In genomic region chr7:98211676-98212531, GRCh38 we compare ENCODE assay signal across 2 cellular contexts.
TF ChIP-seq lines count a peak whose summit lies in the region.

No MANE protein-coding gene starts in this region.

TF ChIP-seq in HCT116, 20 proteins besides CTCF, POLR2A, EP300 and RAD21:
- 0 out of 2 replicates have a peak, but pooled peaks have one; percentile 0 for TF ChIP-seq POLR2AphosphoS5 (IDR thresholded peaks at IDR 0.05; ENCODE audit: low read depth, low read length)
- no peak for TF ChIP-seq CBX3 (IDR thresholded peaks at IDR 0.05; ENCODE audit: low read depth)

TF ChIP-seq in K562, 482 proteins besides CTCF, POLR2A, EP300 and RAD21 (continues in another document):
- TF ChIP-seq WHSC1 (IDR thresholded peaks at IDR 0.05; ENCODE audit: low read length) (no peak), ZNF121 (CRISPR knock-in tag; conservative IDR thresholded peaks at IDR 0.05) (no peak; the same call in none of the 2 replicates), MECOM (CRISPR knock-in tag; IDR thresholded peaks at IDR 0.05) (no peak), ZC3H8 (IDR thresholded peaks at IDR 0.05) (no peak), EP400 (IDR thresholded peaks at IDR 0.05) (peak; percentile 42; the same call in 1 of the 2 replicates), BRF1 (IDR thresholded peaks at IDR 0.05; ENCODE audit: borderline replicate concordance, extremely low read depth, insufficient read length) (no peak), TGIF2 (CRISPR knock-in tag; IDR thresholded peaks at IDR 0.05) (no peak), ZFP1 (CRISPR knock-in tag; IDR thresholded peaks at IDR 0.05) (no peak), HMG20A (CRISPR knock-in tag; conservative IDR thresholded peaks at IDR 0.05) (no peak), TSHZ1 (CRISPR knock-in tag; IDR thresholded peaks at IDR 0.05) (no peak), KLF6 (CRISPR knock-in tag; IDR thresholded peaks at IDR 0.05; ENCODE audit: borderline replicate concordance) (no peak), ZSCAN29 (IDR thresholded peaks at IDR 0.05) (no peak), SNRNP70 (optimal IDR thresholded peaks at IDR 0.05; ENCODE audit: low read depth, low read length) (no peak), C11orf30 (IDR thresholded peaks at IDR 0.05; ENCODE audit: low read depth) (no peak), DACH1 (IDR thresholded peaks at IDR 0.05; ENCODE audit: partially characterized antibody) (no peak), EZH2 (IDR thresholded peaks at IDR 0.05; ENCODE audit: borderline replicate concordance, low read depth, low read length) (no peak), ZNF764 (CRISPR knock-in tag; IDR thresholded peaks at IDR 0.05; ENCODE audit: low read depth) (no peak), HINFP (tag; conservative IDR thresholded peaks at IDR 0.05; ENCODE audit: low read depth) (no peak), CSDE1 (IDR thresholded peaks at IDR 0.05) (no peak), NR2C1 (IDR thresholded peaks at IDR 0.05) (peak; percentile 61), NR2C1 (tag; IDR thresholded peaks at IDR 0.05) (peak; percentile 60), EGR1 (conservative IDR thresholded peaks at IDR 0.05) (peak; percentile 85), MEIS2 (IDR thresholded peaks at IDR 0.05; ENCODE audit: partially characterized antibody) (no peak), ATF3 (IDR thresholded peaks at IDR 0.05) (peak; percentile 75), ATF3 (CRISPR knock-in tag; conservative IDR thresholded peaks at IDR 0.05) (no peak), ZBTB34 (CRISPR knock-in tag; IDR thresholded peaks at IDR 0.05) (no peak), ZNF318 (IDR thresholded peaks at IDR 0.05; ENCODE audit: borderline replicate concordance in 1 of 2, low read depth in 1 of 2) (no peak), ZNF134 (CRISPR knock-in tag; conservative IDR thresholded peaks at IDR 0.05) (no peak)
- TF ChIP-seq, protein P1, sequence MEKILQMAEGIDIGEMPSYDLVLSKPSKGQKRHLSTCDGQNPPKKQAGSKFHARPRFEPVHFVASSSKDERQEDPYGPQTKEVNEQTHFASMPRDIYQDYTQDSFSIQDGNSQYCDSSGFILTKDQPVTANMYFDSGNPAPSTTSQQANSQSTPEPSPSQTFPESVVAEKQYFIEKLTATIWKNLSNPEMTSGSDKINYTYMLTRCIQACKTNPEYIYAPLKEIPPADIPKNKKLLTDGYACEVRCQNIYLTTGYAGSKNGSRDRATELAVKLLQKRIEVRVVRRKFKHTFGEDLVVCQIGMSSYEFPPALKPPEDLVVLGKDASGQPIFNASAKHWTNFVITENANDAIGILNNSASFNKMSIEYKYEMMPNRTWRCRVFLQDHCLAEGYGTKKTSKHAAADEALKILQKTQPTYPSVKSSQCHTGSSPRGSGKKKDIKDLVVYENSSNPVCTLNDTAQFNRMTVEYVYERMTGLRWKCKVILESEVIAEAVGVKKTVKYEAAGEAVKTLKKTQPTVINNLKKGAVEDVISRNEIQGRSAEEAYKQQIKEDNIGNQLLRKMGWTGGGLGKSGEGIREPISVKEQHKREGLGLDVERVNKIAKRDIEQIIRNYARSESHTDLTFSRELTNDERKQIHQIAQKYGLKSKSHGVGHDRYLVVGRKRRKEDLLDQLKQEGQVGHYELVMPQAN (IDR thresholded peaks at IDR 0.05; ENCODE audit: borderline replicate concordance): no peak
- TF ChIP-seq, protein P2, sequence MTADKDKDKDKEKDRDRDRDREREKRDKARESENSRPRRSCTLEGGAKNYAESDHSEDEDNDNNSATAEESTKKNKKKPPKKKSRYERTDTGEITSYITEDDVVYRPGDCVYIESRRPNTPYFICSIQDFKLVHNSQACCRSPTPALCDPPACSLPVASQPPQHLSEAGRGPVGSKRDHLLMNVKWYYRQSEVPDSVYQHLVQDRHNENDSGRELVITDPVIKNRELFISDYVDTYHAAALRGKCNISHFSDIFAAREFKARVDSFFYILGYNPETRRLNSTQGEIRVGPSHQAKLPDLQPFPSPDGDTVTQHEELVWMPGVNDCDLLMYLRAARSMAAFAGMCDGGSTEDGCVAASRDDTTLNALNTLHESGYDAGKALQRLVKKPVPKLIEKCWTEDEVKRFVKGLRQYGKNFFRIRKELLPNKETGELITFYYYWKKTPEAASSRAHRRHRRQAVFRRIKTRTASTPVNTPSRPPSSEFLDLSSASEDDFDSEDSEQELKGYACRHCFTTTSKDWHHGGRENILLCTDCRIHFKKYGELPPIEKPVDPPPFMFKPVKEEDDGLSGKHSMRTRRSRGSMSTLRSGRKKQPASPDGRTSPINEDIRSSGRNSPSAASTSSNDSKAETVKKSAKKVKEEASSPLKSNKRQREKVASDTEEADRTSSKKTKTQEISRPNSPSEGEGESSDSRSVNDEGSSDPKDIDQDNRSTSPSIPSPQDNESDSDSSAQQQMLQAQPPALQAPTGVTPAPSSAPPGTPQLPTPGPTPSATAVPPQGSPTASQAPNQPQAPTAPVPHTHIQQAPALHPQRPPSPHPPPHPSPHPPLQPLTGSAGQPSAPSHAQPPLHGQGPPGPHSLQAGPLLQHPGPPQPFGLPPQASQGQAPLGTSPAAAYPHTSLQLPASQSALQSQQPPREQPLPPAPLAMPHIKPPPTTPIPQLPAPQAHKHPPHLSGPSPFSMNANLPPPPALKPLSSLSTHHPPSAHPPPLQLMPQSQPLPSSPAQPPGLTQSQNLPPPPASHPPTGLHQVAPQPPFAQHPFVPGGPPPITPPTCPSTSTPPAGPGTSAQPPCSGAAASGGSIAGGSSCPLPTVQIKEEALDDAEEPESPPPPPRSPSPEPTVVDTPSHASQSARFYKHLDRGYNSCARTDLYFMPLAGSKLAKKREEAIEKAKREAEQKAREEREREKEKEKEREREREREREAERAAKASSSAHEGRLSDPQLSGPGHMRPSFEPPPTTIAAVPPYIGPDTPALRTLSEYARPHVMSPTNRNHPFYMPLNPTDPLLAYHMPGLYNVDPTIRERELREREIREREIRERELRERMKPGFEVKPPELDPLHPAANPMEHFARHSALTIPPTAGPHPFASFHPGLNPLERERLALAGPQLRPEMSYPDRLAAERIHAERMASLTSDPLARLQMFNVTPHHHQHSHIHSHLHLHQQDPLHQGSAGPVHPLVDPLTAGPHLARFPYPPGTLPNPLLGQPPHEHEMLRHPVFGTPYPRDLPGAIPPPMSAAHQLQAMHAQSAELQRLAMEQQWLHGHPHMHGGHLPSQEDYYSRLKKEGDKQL (CRISPR knock-in tag; IDR thresholded peaks at IDR 0.05; ENCODE audit: borderline replicate concordance): no peak
- TF ChIP-seq, protein P3, sequence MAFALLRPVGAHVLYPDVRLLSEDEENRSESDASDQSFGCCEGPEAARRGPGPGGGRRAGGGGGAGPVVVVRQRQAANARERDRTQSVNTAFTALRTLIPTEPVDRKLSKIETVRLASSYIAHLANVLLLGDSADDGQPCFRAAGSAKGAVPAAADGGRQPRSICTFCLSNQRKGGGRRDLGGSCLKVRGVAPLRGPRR (CRISPR knock-in tag; IDR thresholded peaks at IDR 0.05): no peak
